ENCODE assay signal across 7 cellular contexts in genomic region chr15:88904808-88905327, GRCh38. TPM values are rescaled to one million over a fixed set of nuclear protein-coding genes. Genes with fewer than 3 reads are reported as not detected.
DNase-seq lines count a peak whose midpoint lies in the region; ATAC-seq, FAIRE-seq and TF ChIP-seq lines count a peak whose summit lies in the region.

No MANE protein-coding gene starts in this region.

- no peak for TF ChIP-seq POLR2A in K562 (conservative IDR thresholded peaks at IDR 0.05)

- 0 out of 2 replicates have a peak, but pooled peaks cover 8% of the 10 kb centered on the region for H4K20me1 ChIP-seq in K562 (replicated peaks; ENCODE audit: control insufficient read depth, insufficient read depth, low read length)

- no peaks in the 10 kb centered on the region for H3K27me3 ChIP-seq in K562 (ENCODE audit: control insufficient read depth in 2 of 2, insufficient read depth in 2 of 2, low read length in 2 of 2)

- peak overlapping the region; percentile 59; the same call in 1 of the 2 replicates for H2AFZ ChIP-seq in K562 (ENCODE audit: low read depth, low read length)

- H3K9me3 ChIP-seq in K562 (replicated peaks; ENCODE audit: control insufficient read depth, insufficient read depth, low read depth, low read length): no peaks in the 10 kb centered on the region

- 0 out of 3 replicates have a peak overlapping the region, but pooled peaks have one; percentile 25 for H3K27ac ChIP-seq in K562 (ENCODE audit: extremely low read depth, low read depth, low read length)

- TF ChIP-seq CTCF in GM12875 (IDR thresholded peaks at IDR 0.05; ENCODE audit: borderline replicate concordance, insufficient read depth, low read depth, low read length) (peak; percentile 96), HFF-Myc (IDR thresholded peaks at IDR 0.05; ENCODE audit: low read depth, low read length, missing control alignments) (peak; percentile 99), K562 (IDR thresholded peaks at IDR 0.05 in 2 of 3, conservative IDR thresholded peaks at IDR 0.05 in 1 of 3; ENCODE audit: insufficient read depth in 2 of 3, low read depth in 1 of 3, low read length in 3 of 3) (peak; percentile 94 to 98 (median 94))

- ATAC-seq in K562: peak; percentile 93

- H3K4me3 ChIP-seq in GM12875 (ENCODE audit: low read depth, low read length) (no peak overlapping the region), HFF-Myc (replicated peaks; ENCODE audit: low read depth, low read length) (no peak overlapping the region), K562 (no peak overlapping the region)

- peaks cover 5% of the 10 kb centered on the region; the same call in 1 of the 3 replicates for H3K79me2 ChIP-seq in K562 (ENCODE audit: control insufficient read depth, insufficient read depth, low read length)

- peaks cover 3% of the 10 kb centered on the region for H3K9me1 ChIP-seq in K562 (ENCODE audit: control insufficient read depth, insufficient read depth, low read length)

- peak; percentile 58 for DNase-seq in HFF-Myc (ENCODE audit: extremely low read depth, low read depth)
- peak; percentile 49 for DNase-seq in NCI-H1105 treated with DMSO at 0.1 percent for 48 hours (lab: John Stamatoyannopoulos, UW)
- peak; percentile 79 for DNase-seq in UCSD-AML1 (lab: John Stamatoyannopoulos, UW; ENCODE audit: unreplicated experiment)
- peak; percentile 85 to 91 (median 88) for DNase-seq in K562 (ENCODE audit: extremely low read depth in 1 of 4, low spot score in 3 of 4)
- DNase-seq in inferior parietal cortex (ENCODE audit: extremely low spot score): peak; percentile 92
- DNase-seq in stimulated activated CD4-positive, alpha-beta T cell treated with anti-CD3 and anti-CD28 coated beads, Interleukin-1b, Interleukin-23, amount 100 ng/mL, for 1 hour (ENCODE audit: low read depth in 2 of 2): peak; percentile 86 to 93

- intact Hi-C loops in K562 (cut with micrococcal nuclease): loop anchor here (1.0 to 2.0 kb wide), 3 partner anchors 34 to 112 kb away; no protein-coding TSS in a partner anchor

- peaks cover 18 to 26% of the 10 kb centered on the region in 2 experiments; a peak in 4 of 5 replicates for H3K4me1 ChIP-seq in K562 (replicated peaks in 1 of 2; ENCODE audit: control insufficient read depth in 2 of 2, insufficient read depth in 2 of 2, low read length in 2 of 2)

- 32% methylated on average over 9 of the region's 9 CpGs for WGBS in K562 (ENCODE audit: insufficient coverage, low coverage, missing lambda C conversion rate)

- no TSS peak for BruUV-seq in K562 (replicated peaks; lab: Mats Ljungman, UMichigan)

- FAIRE-seq in K562 (lab: Jason Lieb, UNC): peak; percentile 99

- POLR2A ChIA-PET in K562 (lab: Yijun Ruan, JAX): interaction anchor here (0.5 to 2.4 kb wide), 12 partner anchors 8 to 242 kb away, joined by 3 to 20 read pairs (median 3); partner anchors contain the start of gene MFGE8

- H3K9ac ChIP-seq in K562 (ENCODE audit: insufficient read depth in 1 of 2, low read depth in 2 of 2, low read length in 2 of 2): peak overlapping the region in 1 of 2 experiments; percentile 28; a peak in 1 of 4 replicates

- peak; percentile 94 to 95 for TF ChIP-seq RAD21 in K562 (CRISPR knock-in tag; conservative IDR thresholded peaks at IDR 0.05 in 1 of 2, IDR thresholded peaks at IDR 0.05 in 1 of 2)

- CTCF ChIA-PET in K562 (lab: Yijun Ruan, JAX; ENCODE audit: low intra/inter-chr PET ratio): interaction anchor here (0.6 to 1.7 kb wide), 7 partner anchors 98 to 273 kb away, joined by 3 to 13 read pairs (median 5); no protein-coding TSS in a partner anchor

- peak; percentile 13; the same call in 1 of the 2 replicates for TF ChIP-seq EP300 in K562 (IDR thresholded peaks at IDR 0.05; ENCODE audit: low read length)

- in situ Hi-C loops in K562 (cut with MboI): no loop called here

- H3K36me3 ChIP-seq in K562 (ENCODE audit: control insufficient read depth, insufficient read depth, low read length): peaks cover 92% of the 10 kb centered on the region

- no peak overlapping the region; the same call in 1 of the 2 replicates for H3K4me2 ChIP-seq in K562 (ENCODE audit: insufficient read depth, low read length)

TF ChIP-seq in K562, 482 proteins besides CTCF, POLR2A, EP300 and RAD21 (continues in another document):
- TF ChIP-seq POLR2AphosphoS5 (IDR thresholded peaks at IDR 0.05; ENCODE audit: control insufficient read depth, insufficient read depth, low read depth, low read length): peak; percentile 55
- peak; percentile 93 for TF ChIP-seq TCF7 (IDR thresholded peaks at IDR 0.05; ENCODE audit: borderline replicate concordance)
- TF ChIP-seq RB1 (IDR thresholded peaks at IDR 0.05; ENCODE audit: low read depth): peak; percentile 79
- TF ChIP-seq RBM17 (IDR thresholded peaks at IDR 0.05; ENCODE audit: borderline replicate concordance, low read depth, low read length): no peak
- TF ChIP-seq JUND (IDR thresholded peaks at IDR 0.05; ENCODE audit: borderline replicate concordance, low read depth, low read length): 0 out of 2 replicates have a peak, but pooled peaks have one; percentile 29
- TF ChIP-seq JUND (tag; IDR thresholded peaks at IDR 0.05; ENCODE audit: borderline replicate concordance, low read depth, low read length): peak; percentile 22; the same call in 1 of the 3 replicates
- TF ChIP-seq, protein P1, sequence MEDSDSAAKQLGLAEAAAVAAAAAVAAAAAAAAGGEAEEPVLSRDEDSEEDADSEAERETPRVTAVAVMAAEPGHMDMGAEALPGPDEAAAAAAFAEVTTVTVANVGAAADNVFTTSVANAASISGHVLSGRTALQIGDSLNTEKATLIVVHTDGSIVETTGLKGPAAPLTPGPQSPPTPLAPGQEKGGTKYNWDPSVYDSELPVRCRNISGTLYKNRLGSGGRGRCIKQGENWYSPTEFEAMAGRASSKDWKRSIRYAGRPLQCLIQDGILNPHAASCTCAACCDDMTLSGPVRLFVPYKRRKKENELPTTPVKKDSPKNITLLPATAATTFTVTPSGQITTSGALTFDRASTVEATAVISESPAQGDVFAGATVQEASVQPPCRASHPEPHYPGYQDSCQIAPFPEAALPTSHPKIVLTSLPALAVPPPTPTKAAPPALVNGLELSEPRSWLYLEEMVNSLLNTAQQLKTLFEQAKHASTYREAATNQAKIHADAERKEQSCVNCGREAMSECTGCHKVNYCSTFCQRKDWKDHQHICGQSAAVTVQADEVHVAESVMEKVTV (CRISPR knock-in tag; IDR thresholded peaks at IDR 0.05): peak; percentile 92
- TF ChIP-seq SMAD4 (CRISPR knock-in tag; conservative IDR thresholded peaks at IDR 0.05): peak; percentile 40; the same call in 1 of the 2 replicates
- peak; percentile 71; the same call in 1 of the 2 replicates for TF ChIP-seq LCOR (CRISPR knock-in tag; IDR thresholded peaks at IDR 0.05)
- no peak for TF ChIP-seq BACH1 (tag; IDR thresholded peaks at IDR 0.05)

RNA-seq across cellular contexts. Expression of gene MFGE8, which starts 8.3 kb away (rescaled TPM):
- total RNA-seq in K562 (2011; cell fraction: chromatin; rRNA removed; ENCODE audit: low replicate concordance): 609 and 1,242 TPM in 2 replicates
- total RNA-seq in K562 (2011; cell fraction: nucleolus; rRNA removed): 770 and 804 TPM in 2 replicates
- 668 and 702 TPM in 2 replicates for total RNA-seq in K562 (2011; cell fraction: nucleoplasm; rRNA removed)
- 62.3 and 73.1 TPM in 2 replicates for total RNA-seq in K562 (2014; rRNA removed)
- total RNA-seq in K562 (2014; rRNA removed; fragmentation: Illumina TruSeq; extraction: Trizol): 24.9 and 31.3 TPM in 2 replicates
- total RNA-seq in K562 (2015; rRNA removed; fragmentation: Illumina TruSeq; extraction: Trizol): 35.4 and 36.3 TPM in 2 replicates
- 129 and 142 TPM in 2 replicates for total RNA-seq in K562 (2021)
- polyA plus RNA-seq in K562 (2011; rRNA removed): 85.1 and 148 TPM in 2 replicates
- 115 and 120 TPM in 2 replicates for polyA plus RNA-seq in K562 (2011; cell fraction: cytosol; rRNA removed)
- polyA plus RNA-seq in K562 (2011; cell fraction: nucleus; rRNA removed): 355 and 465 TPM in 2 replicates
- 147 and 220 TPM in 2 replicates for polyA plus RNA-seq in K562 (2012)
- 93.6 and 109 TPM in 2 replicates for polyA plus RNA-seq in K562 (2014; fragmentation: Illumina TruSeq; extraction: Trizol)
- 1 to 10 TPM; 2.3 to 3.1 TPM for polyA plus RNA-seq in K562 (2014; fragmentation: Nextera tagmentation; extraction: Ambion mirVana)
- 113 and 119 TPM in 2 replicates for polyA plus RNA-seq in K562 (2014; rRNA removed)
- polyA minus RNA-seq in K562 (2011; rRNA and poly(A)+ RNA removed): 62.6 and 80.1 TPM in 2 replicates
- polyA minus RNA-seq in K562 (2011; cell fraction: cytosol; rRNA and poly(A)+ RNA removed): 71.4 and 82.5 TPM in 2 replicates
- polyA minus RNA-seq in K562 (2011; cell fraction: nucleus; rRNA and poly(A)+ RNA removed): 120 and 137 TPM in 2 replicates

RNA-seq across cellular contexts. Expression of gene HAPLN3, which starts 9.5 kb away (rescaled TPM):
- 5.6 and 9.6 TPM in 2 replicates for total RNA-seq in K562 (2011; cell fraction: chromatin; rRNA removed; ENCODE audit: low replicate concordance)
- total RNA-seq in K562 (2011; cell fraction: nucleolus; rRNA removed): 6.2 and 6.8 TPM in 2 replicates
- 4.9 and 5.9 TPM in 2 replicates for total RNA-seq in K562 (2011; cell fraction: nucleoplasm; rRNA removed)
- 1.9 and 2.1 TPM in 2 replicates for total RNA-seq in K562 (2014; rRNA removed)
- total RNA-seq in K562 (2014; rRNA removed; fragmentation: Illumina TruSeq; extraction: Trizol): 0.35 and 0.36 TPM in 2 replicates
- total RNA-seq in K562 (2015; rRNA removed; fragmentation: Illumina TruSeq; extraction: Trizol): 0.65 and 1.0 TPM in 2 replicates
- 1.9 and 2.4 TPM in 2 replicates for total RNA-seq in K562 (2021)
- polyA plus RNA-seq in K562 (2011; rRNA removed): 0.71 and 2.1 TPM in 2 replicates
- 1.4 and 2.3 TPM in 2 replicates for polyA plus RNA-seq in K562 (2011; cell fraction: cytosol; rRNA removed)
- polyA plus RNA-seq in K562 (2011; cell fraction: nucleus; rRNA removed): 9.4 and 14.2 TPM in 2 replicates
- polyA plus RNA-seq in K562 (2012): 1.6 and 4.0 TPM in 2 replicates
- 0.59 and 1.00 TPM in 2 replicates for polyA plus RNA-seq in K562 (2014; fragmentation: Illumina TruSeq; extraction: Trizol)
- under 1 TPM; 0.04 to 0.06 TPM for polyA plus RNA-seq in K562 (2014; fragmentation: Nextera tagmentation; extraction: Ambion mirVana)
- polyA plus RNA-seq in K562 (2014; rRNA removed): 2.0 and 3.4 TPM in 2 replicates
- 0.77 and 0.99 TPM in 2 replicates for polyA minus RNA-seq in K562 (2011; rRNA and poly(A)+ RNA removed)
- polyA minus RNA-seq in K562 (2011; cell fraction: cytosol; rRNA and poly(A)+ RNA removed): 2.5 TPM in 1 of 2 replicates, not detected in the other
- 1.1 and 1.8 TPM in 2 replicates for polyA minus RNA-seq in K562 (2011; cell fraction: nucleus; rRNA and poly(A)+ RNA removed)
